13 cellular contexts compared by ENCODE assay signal in the genomic region with DNA sequence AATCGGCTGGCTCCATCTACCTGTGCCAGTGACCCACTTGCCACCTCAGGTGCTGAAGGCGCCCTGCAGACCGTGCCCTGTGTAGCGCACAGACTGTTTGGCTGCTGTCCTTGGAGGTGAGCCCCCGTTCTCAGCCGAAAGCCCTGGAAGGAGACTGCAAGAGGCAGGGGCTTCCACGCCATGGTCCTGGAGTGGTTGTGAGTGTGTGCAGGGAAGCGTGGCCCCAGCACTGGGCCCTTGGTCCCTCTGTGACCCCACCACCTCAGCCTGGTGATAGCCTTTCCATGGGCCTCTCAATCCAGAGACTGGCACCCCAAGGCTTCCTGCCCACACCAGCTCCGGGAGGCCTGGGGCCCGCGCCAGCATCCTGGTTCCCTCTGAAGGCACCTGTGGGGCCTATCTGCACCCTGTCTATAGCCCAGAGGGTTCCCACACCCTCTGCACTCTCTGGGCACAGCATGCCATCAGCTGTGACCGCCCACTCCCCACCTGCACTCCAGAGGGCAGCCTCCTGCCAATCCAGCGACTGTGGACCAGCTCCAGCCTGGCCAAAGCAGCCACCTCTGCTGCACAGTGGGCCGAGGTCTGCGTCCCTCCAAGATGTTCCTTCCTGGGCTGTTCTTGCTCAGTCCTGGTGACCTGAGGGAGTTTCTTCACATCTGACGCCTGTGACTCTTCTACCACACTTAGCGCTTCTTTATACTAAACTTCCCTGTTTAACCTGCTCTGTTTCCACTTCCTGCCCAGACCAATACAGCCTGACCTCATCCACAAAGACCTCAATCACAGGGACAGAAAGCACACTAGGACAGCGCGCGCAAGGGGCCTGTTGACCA.
DNase-seq lines count a peak whose midpoint lies in the region; ATAC-seq and TF ChIP-seq lines count a peak whose summit lies in the region.
"Had no signal": no experiment of that assay in that cellular context is flagged by ENCODE, and none has a peak within 500 bp of the region (broad histone marks: within the 10 kb centered on the region; RNA-seq: fewer than 3 reads in every experiment).

No MANE protein-coding gene starts in this region.

- H3K27ac Mint-ChIP-seq in natural killer cell treated with Interleukin-12 subunit alpha and Interleukin-12 subunit beta and Interleukin-15 and Interleukin-18, amount 100 ng/mL, for 72 hours, result no peak overlapping the region
- no peak overlapping the region for H3K27ac Mint-ChIP-seq in natural killer cell

- no peak for TF ChIP-seq CTCF in natural killer cell (IDR thresholded peaks at IDR 0.05)

- intact Hi-C loops in natural killer cell (cut with micrococcal nuclease), result no loop called here
- intact Hi-C loops in posterior vena cava (cut with DNase I), result loop anchor here in 1 of 2 donors (5.0 kb wide), 1 partner anchor 1659 kb away; no protein-coding TSS in a partner anchor

- ATAC-seq in natural killer cell treated with Interleukin-12 subunit alpha and Interleukin-12 subunit beta and Interleukin-15 and Interleukin-18, amount 100 ng/mL, for 72 hours, result peak; percentile 61 to 71
- ATAC-seq in natural killer cell, result no peak
- no peak for ATAC-seq in HG03571 (IDR thresholded peaks at IDR 0.05; ENCODE audit: unreplicated experiment)
- ATAC-seq: Right ventricle myocardium inferior had no signal

- no peak for DNase-seq in natural killer cell treated with Interleukin-12 subunit alpha and Interleukin-12 subunit beta and Interleukin-15 and Interleukin-18, amount 100 ng/mL, for 72 hours (ENCODE audit: low spot score)
- DNase-seq in natural killer cell (no peak), islet precursor cell (peak; percentile 30), posterior vena cava (ENCODE audit: low spot score) (peak; percentile 58), NCI-H1105 (lab: John Stamatoyannopoulos, UW) (no peak), Ammon's horn (ENCODE audit: low spot score) (no peak), SKM-1 (lab: John Stamatoyannopoulos, UW; ENCODE audit: unreplicated experiment) (no peak)
- DNase-seq: 8988T, NCI-H1092 treated with DMSO at 0.1 percent for 48 hours, NCI-H748 treated with DMSO at 0.1 percent for 48 hours, SK-N-SH had no signal

- peaks cover 22 to 29% of the 10 kb centered on the region in 2 donors for H3K4me1 Mint-ChIP-seq in natural killer cell treated with Interleukin-12 subunit alpha and Interleukin-12 subunit beta and Interleukin-15 and Interleukin-18, amount 100 ng/mL, for 72 hours (ENCODE audit: low read depth in 2 of 2)
- peaks cover 17 to 27% of the 10 kb centered on the region in 2 donors for H3K4me1 Mint-ChIP-seq in natural killer cell

- H3K36me3 Mint-ChIP-seq in natural killer cell treated with Interleukin-12 subunit alpha and Interleukin-12 subunit beta and Interleukin-15 and Interleukin-18, amount 100 ng/mL, for 72 hours, result peaks cover 13% of the 10 kb centered on the region
- H3K36me3 Mint-ChIP-seq in natural killer cell, result no peaks in the 10 kb centered on the region

- no peaks in the 10 kb centered on the region for H3K27me3 Mint-ChIP-seq in natural killer cell treated with Interleukin-12 subunit alpha and Interleukin-12 subunit beta and Interleukin-15 and Interleukin-18, amount 100 ng/mL, for 72 hours
- no peaks in the 10 kb centered on the region for H3K27me3 Mint-ChIP-seq in natural killer cell (ENCODE audit: low read depth in 2 of 2)

- H3K4me3 Mint-ChIP-seq in natural killer cell treated with Interleukin-12 subunit alpha and Interleukin-12 subunit beta and Interleukin-15 and Interleukin-18, amount 100 ng/mL, for 72 hours, result no peak overlapping the region
- no peak overlapping the region for H3K4me3 Mint-ChIP-seq in natural killer cell

- H3K9me3 Mint-ChIP-seq in natural killer cell treated with Interleukin-12 subunit alpha and Interleukin-12 subunit beta and Interleukin-15 and Interleukin-18, amount 100 ng/mL, for 72 hours, result peaks cover 3% of the 10 kb centered on the region
- no peaks in the 10 kb centered on the region for H3K9me3 Mint-ChIP-seq in natural killer cell

Comparison
In these comparisons a context has a peak if more than half of its experiments do, and no peak if none do; other contexts are left out.
1. ATAC-seq: peak in natural killer cell treated with Interleukin-12 subunit alpha and Interleukin-12 subunit beta and Interleukin-15 and Interleukin-18, amount 100 ng/mL, for 72 hours (2 of 2); none in natural killer cell (0 of 3) and HG03571 (single experiment).
2. DNase-seq: peak in islet precursor cell (single experiment) and posterior vena cava (single experiment); none in natural killer cell treated with Interleukin-12 subunit alpha and Interleukin-12 subunit beta and Interleukin-15 and Interleukin-18, amount 100 ng/mL, for 72 hours (single experiment), natural killer cell (single experiment), NCI-H1105 (single experiment), Ammon's horn (single experiment) and SKM-1 (single experiment).